Comparison of ENCODE assay signal across 8 cellular contexts in the genomic region with DNA sequence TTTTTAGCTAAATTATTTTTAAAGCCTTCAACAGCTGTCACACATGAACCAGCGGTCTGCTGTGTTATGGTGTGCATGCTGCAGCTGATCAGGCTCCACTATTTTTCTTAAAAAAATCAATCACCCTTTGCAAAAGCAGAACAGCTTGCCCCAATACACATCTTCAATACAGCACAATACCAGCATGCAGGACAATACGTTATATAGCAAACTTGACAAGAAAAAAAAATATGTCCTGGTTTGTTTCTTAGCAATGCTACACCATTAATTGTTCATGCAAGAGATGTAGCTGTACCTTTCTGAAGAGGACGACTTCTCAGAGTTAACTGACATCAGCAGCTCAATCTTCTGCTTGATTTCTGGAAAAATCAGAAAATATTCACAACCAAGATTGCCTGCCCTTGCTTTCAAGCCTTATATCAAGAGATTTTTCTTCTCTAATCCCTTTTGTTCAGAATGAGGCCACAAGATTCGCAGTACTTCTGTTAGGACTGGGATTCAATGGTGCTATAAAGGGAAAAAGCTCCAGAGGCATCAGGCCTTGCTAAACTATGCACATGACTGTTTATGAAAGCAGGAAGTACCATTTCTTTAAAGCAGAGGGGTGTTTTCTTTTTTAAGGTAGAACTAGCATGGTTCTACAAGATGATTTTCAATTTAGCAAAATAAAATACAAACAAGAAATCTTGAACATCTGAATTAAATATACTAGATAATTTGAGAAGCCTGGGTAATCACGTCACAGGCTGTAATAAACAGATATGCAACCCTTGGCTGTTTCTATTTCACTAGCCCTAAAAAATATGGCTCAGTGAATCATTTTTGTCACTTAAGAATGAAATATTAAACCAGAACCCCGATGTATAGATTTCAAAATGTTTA.
A peak's percentile ranks its signal among the peaks of the same experiment; 100 is the strongest.
DNase-seq lines count a peak whose midpoint lies in the region; ATAC-seq, FAIRE-seq and TF ChIP-seq lines count a peak whose summit lies in the region.

No MANE protein-coding gene starts in this region.

- FAIRE-seq in GM19239 (lab: Jason Lieb, UNC): peak; percentile 91

- H3K27me3 Mint-ChIP-seq in Calu3 (ENCODE audit: unreplicated experiment): no peaks in the 10 kb centered on the region

- DNase-seq in Calu3 (no peak), GM19239 (ENCODE audit: insufficient read length, low spot score) (no peak), OCI-LY7 (ENCODE audit: low spot score) (peak; percentile 47), cerebellar cortex (ENCODE audit: low spot score) (peak; percentile 88), left lobe of liver (ENCODE audit: low spot score) (no peak), stromal cell of bone marrow (ENCODE audit: low read depth) (peak; percentile 53), iPS-NIHi11 (ENCODE audit: low spot score) (no peak)

- H2AFZ ChIP-seq in OCI-LY7 (ENCODE audit: low read length): peak overlapping the region; percentile 80

- peak overlapping the region; percentile 85 for H3K4me2 ChIP-seq in OCI-LY7 (ENCODE audit: low read length)

- H3K36me3 Mint-ChIP-seq in Calu3 (ENCODE audit: insufficient read depth, unreplicated experiment): no peaks in the 10 kb centered on the region

- intact Hi-C loops in Calu3 (cut with micrococcal nuclease; ENCODE audit: unreplicated experiment): loop anchor here (5.0 kb wide), 1 partner anchor 34 kb away; no protein-coding TSS in a partner anchor
- intact Hi-C loops in OCI-LY7 (cut with micrococcal nuclease; ENCODE audit: unreplicated experiment): no loop called here

- no peaks in the 10 kb centered on the region for H3K36me3 ChIP-seq in OCI-LY7 (ENCODE audit: insufficient read depth, low read length)

- no peaks in the 10 kb centered on the region for H3K9me2 ChIP-seq in OCI-LY7 (ENCODE audit: insufficient read depth, low read length)

- no peaks in the 10 kb centered on the region for H3K9me3 Mint-ChIP-seq in Calu3 (ENCODE audit: low read depth, unreplicated experiment)

- ATAC-seq in HG03442 (IDR thresholded peaks at IDR 0.05; ENCODE audit: unreplicated experiment): peak; percentile 70
- ATAC-seq in left lobe of liver: peak; percentile 93

- BruUV-seq in Calu3 (replicated peaks; lab: Mats Ljungman, UMichigan) (TSS peak; percentile 82), OCI-LY7 (replicated peaks; lab: Mats Ljungman, UMichigan) (no TSS peak)

- peaks cover 8% of the 10 kb centered on the region for H3K4me1 Mint-ChIP-seq in Calu3 (ENCODE audit: low read depth, unreplicated experiment)

- H3K9me3 ChIP-seq in OCI-LY7 (ENCODE audit: low read length): no peaks in the 10 kb centered on the region

- POLR2A ChIA-PET in OCI-LY7 (lab: Charles Lee): interaction anchor here (0.5 to 2.4 kb wide), 7 partner anchors 22 to 431 kb away, joined by 3 to 5 read pairs (median 3); no protein-coding TSS in a partner anchor

- H3K27ac Mint-ChIP-seq in Calu3 (ENCODE audit: unreplicated experiment): peak overlapping the region; percentile 46

- peaks cover 20% of the 10 kb centered on the region for H3K4me1 ChIP-seq in OCI-LY7 (ENCODE audit: insufficient read depth, low read length, poor library complexity, severe bottlenecking)

- peaks cover 22% of the 10 kb centered on the region; the same call in 1 of the 2 replicates for H3K79me2 ChIP-seq in OCI-LY7 (ENCODE audit: insufficient read depth, low read depth, low read length)

- CTCF ChIA-PET in Calu3 (lab: Charles Lee): interaction anchor here (0.8 to 1.3 kb wide), 4 partner anchors 8 to 49 kb away, joined by 3 to 5 read pairs (median 4); no protein-coding TSS in a partner anchor
- CTCF ChIA-PET in OCI-LY7 (lab: Charles Lee; ENCODE audit: unreplicated experiment): interaction anchor here (0.7 kb wide), 1 partner anchor 108 kb away, joined by 3 read pairs; no protein-coding TSS in a partner anchor

- H3K4me3 ChIP-seq in OCI-LY7 (ENCODE audit: low read depth, low read length, poor library complexity, severe bottlenecking): peak overlapping the region; percentile 60

- TF ChIP-seq CTCF in Calu3 (IDR thresholded peaks at IDR 0.05; ENCODE audit: unreplicated experiment) (no peak), OCI-LY7 (conservative IDR thresholded peaks at IDR 0.05; ENCODE audit: low read length) (no peak)

- peak overlapping the region; percentile 24 for H3K4me3 Mint-ChIP-seq in Calu3 (ENCODE audit: low read depth, unreplicated experiment)

- no peak overlapping the region for H3K27ac ChIP-seq in OCI-LY7 (ENCODE audit: low read depth, low read length, poor library complexity, severe bottlenecking)

- H4K20me1 ChIP-seq in OCI-LY7 (ENCODE audit: insufficient read depth, low read length): no peaks in the 10 kb centered on the region; the same call in 1 of the 2 replicates

Comparison
In these comparisons a context has a peak if more than half of its experiments do, and no peak if none do; other contexts are left out.
1. DNase-seq: peak in OCI-LY7 (single experiment), cerebellar cortex (single experiment) and stromal cell of bone marrow (single experiment); none in Calu3 (single experiment), GM19239 (single experiment), left lobe of liver (single experiment) and iPS-NIHi11 (single experiment).